In the genomic region with DNA sequence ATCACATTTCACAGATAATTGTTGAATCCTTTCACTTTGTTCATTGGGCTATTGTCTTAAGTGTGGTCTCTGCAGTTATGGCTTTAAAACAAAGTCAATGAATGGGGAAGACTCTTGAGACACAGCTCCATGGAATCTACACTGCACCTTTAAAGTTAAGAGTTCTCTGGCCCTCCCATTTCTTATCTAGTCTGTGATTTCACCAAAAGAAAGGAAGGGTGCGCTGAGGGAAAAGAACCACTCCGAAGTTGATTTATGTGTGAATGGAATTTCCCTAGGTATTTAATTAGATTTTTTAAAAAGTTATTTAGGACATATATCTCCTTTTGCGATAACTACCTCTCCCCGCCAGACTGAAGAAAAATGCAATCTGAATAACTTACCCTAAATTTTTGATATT, we compare ENCODE assay signal across 13 cellular contexts. TPM values are rescaled to one million over a fixed set of nuclear protein-coding genes. Genes with fewer than 3 reads are reported as not detected.
DNase-seq lines count a peak whose midpoint lies in the region; ATAC-seq, FAIRE-seq and TF ChIP-seq lines count a peak whose summit lies in the region.
"Had no signal": no experiment of that assay in that cellular context is flagged by ENCODE, and none has a peak within 500 bp of the region (broad histone marks: within the 10 kb centered on the region; RNA-seq: fewer than 3 reads in every experiment).

No MANE protein-coding gene starts in this region.

- no peak overlapping the region for H2AFZ ChIP-seq in smooth muscle cell (ENCODE audit: low read depth)

- peaks cover 84% of the 10 kb centered on the region for H3K79me2 ChIP-seq in smooth muscle cell (ENCODE audit: low read depth)

- peak overlapping the region; percentile 89 for H3K4me2 ChIP-seq in smooth muscle cell

- intact Hi-C loops in Panc1 (cut with micrococcal nuclease; ENCODE audit: unreplicated experiment), result no loop called here

- peak overlapping the region; percentile 89 for H3K9ac ChIP-seq in smooth muscle cell (ENCODE audit: low read depth)

- CTCF ChIA-PET in Panc1 (lab: Charles Lee), result no interaction called here

- H4K20me1 ChIP-seq in smooth muscle cell (ENCODE audit: low read depth), result peaks cover 66% of the 10 kb centered on the region

- no peaks in the 10 kb centered on the region for H3F3A ChIP-seq in smooth muscle cell (ENCODE audit: low read depth)

- no peak for ATAC-seq in activated T-cell treated with anti-CD3 and anti-CD28 coated beads, Interleukin-2, amount 50 U/mL, for 72 hours (replicated peaks in 1 of 2)
- ATAC-seq in Panc1, result no peak
- no peak for ATAC-seq in GM19328 (IDR thresholded peaks at IDR 0.05; ENCODE audit: unreplicated experiment)
- ATAC-seq: sciatic nerve had no signal

- H3K9me3 ChIP-seq in Panc1 (ENCODE audit: control insufficient read depth, insufficient read depth, low read depth, low read length) (no peaks in the 10 kb centered on the region), smooth muscle cell (replicated peaks; ENCODE audit: low read depth) (no peaks in the 10 kb centered on the region)
- H3K9me3 ChIP-seq: suprapubic skin had no signal

- DNase-seq in activated T-cell treated with anti-CD3 and anti-CD28 coated beads, Interleukin-2, amount 50 U/mL, for 72 hours, result no peak
- DNase-seq in activated T-cell treated with anti-CD3 and anti-CD28 coated beads for 4 hours (no peak), Panc1 (ENCODE audit: low read depth, low spot score) (no peak), fibroblast of villous mesenchyme (ENCODE audit: low read depth) (peak; percentile 43), smooth muscle cell (lab: John Stamatoyannopoulos, UW; ENCODE audit: unreplicated experiment) (no peak), D721Med (ENCODE audit: insufficient read length, low spot score) (no peak), DMS79 (lab: John Stamatoyannopoulos, UW) (no peak)
- DNase-seq: hippocampal formation, midbrain had no signal

- BruUV-seq in Panc1 (replicated peaks; lab: Mats Ljungman, UMichigan), result TSS peak; percentile 28

- H3K27me3 ChIP-seq in Panc1 (ENCODE audit: control insufficient read depth, insufficient read depth, low read length), result no peaks in the 10 kb centered on the region
- no peaks in the 10 kb centered on the region for H3K27me3 ChIP-seq in smooth muscle cell (ENCODE audit: low read depth)
- H3K27me3 ChIP-seq: suprapubic skin had no signal

- in situ Hi-C loops in Panc1 (cut with HindIII; ENCODE audit: low pct_unique_long_range_greater_than_20kb, low sequenced_read_pairs), result no loop called here

- no peak for TF ChIP-seq CTCF in Panc1 (IDR thresholded peaks at IDR 0.05)
- no peak for TF ChIP-seq CTCF in fibroblast of villous mesenchyme (IDR thresholded peaks at IDR 0.05; ENCODE audit: insufficient read depth, low read depth, low read length)
- TF ChIP-seq CTCF in smooth muscle cell (IDR thresholded peaks at IDR 0.05; ENCODE audit: borderline replicate concordance, insufficient read depth, poor library complexity, severe bottlenecking), result no peak
- TF ChIP-seq CTCF in D721Med (IDR thresholded peaks at IDR 0.05; ENCODE audit: insufficient read depth, missing control alignments), result no peak

- H3K4me3 Mint-ChIP-seq in activated T-cell treated with anti-CD3 and anti-CD28 coated beads, Interleukin-2, amount 50 U/mL, for 72 hours, result peak overlapping the region; percentile 15 to 54

- no peak overlapping the region; the same call in 1 of the 2 replicates for H3K27ac ChIP-seq in Panc1 (ENCODE audit: low read length)
- H3K27ac ChIP-seq in smooth muscle cell (ENCODE audit: low read depth), result peak overlapping the region; percentile 89
- H3K27ac ChIP-seq: suprapubic skin had no signal

- H3K4me1 Mint-ChIP-seq in activated T-cell treated with anti-CD3 and anti-CD28 coated beads, Interleukin-2, amount 50 U/mL, for 72 hours (ENCODE audit: low read depth), result peaks cover 8% of the 10 kb centered on the region

- no peak for FAIRE-seq in D721Med (lab: Jason Lieb, UNC)

- H3K4me1 ChIP-seq in Panc1 (ENCODE audit: control insufficient read depth, insufficient read depth, low read length) (peaks cover 12% of the 10 kb centered on the region), smooth muscle cell (ENCODE audit: low read depth) (peaks cover 38% of the 10 kb centered on the region)

- no peaks in the 10 kb centered on the region; the same call in 1 of the 2 replicates for H3K36me3 ChIP-seq in Panc1 (ENCODE audit: control insufficient read depth, insufficient read depth, low read length)
- H3K36me3 ChIP-seq in smooth muscle cell (ENCODE audit: low read depth), result no peaks in the 10 kb centered on the region
- H3K36me3 ChIP-seq: suprapubic skin had no signal

- WGBS in smooth muscle cell (ENCODE audit: low lambda C conversion rate), result 67% methylated on average over 4 of the region's 4 CpGs

- H3K4me3 ChIP-seq in Panc1 (ENCODE audit: low read depth in 2 of 2, low read length in 2 of 2) (peak overlapping the region in 1 of 2 experiments; percentile 82; a peak in 2 of 4 replicates), fibroblast of villous mesenchyme (ENCODE audit: low read depth, low read length) (peak overlapping the region; percentile 87), smooth muscle cell (peak overlapping the region; percentile 97)

- POLR2A ChIA-PET in Panc1 (lab: Charles Lee), result no interaction called here

- H3K36me3 Mint-ChIP-seq in activated T-cell treated with anti-CD3 and anti-CD28 coated beads, Interleukin-2, amount 50 U/mL, for 72 hours (ENCODE audit: insufficient read depth in 2 of 2), result no peaks in the 10 kb centered on the region

- no peak overlapping the region for H3K27ac Mint-ChIP-seq in activated T-cell treated with anti-CD3 and anti-CD28 coated beads, Interleukin-2, amount 50 U/mL, for 72 hours

- peaks cover 70% of the 10 kb centered on the region for H3K27me3 Mint-ChIP-seq in activated T-cell treated with anti-CD3 and anti-CD28 coated beads, Interleukin-2, amount 50 U/mL, for 72 hours (ENCODE audit: low read depth)

- H3K9me3 Mint-ChIP-seq in activated T-cell treated with anti-CD3 and anti-CD28 coated beads, Interleukin-2, amount 50 U/mL, for 72 hours, result no peaks in the 10 kb centered on the region

RNA-seq across cellular contexts. Expression of gene SEPTIN11, which starts 2.5 kb away (rescaled TPM):
- total RNA-seq in activated T-cell treated with anti-CD3 and anti-CD28 coated beads, Interleukin-2, amount 50 U/mL, for 72 hours, result 10 to 100 TPM; 10.5 to 13.2 TPM
- total RNA-seq in Panc1 (2021; ENCODE audit: unreplicated experiment) (103 TPM), fibroblast of villous mesenchyme (439 and 632 TPM in 2 replicates), smooth muscle cell (244 and 285 TPM in 2 replicates)
- polyA plus RNA-seq in Panc1 (2012; ENCODE audit: insufficient read length), result 38.8 TPM
- 144 and 157 TPM in 2 replicates for polyA plus RNA-seq in smooth muscle cell

RNA-seq across cellular contexts. Expression of gene SOWAHB, which starts 54.1 kb away (rescaled TPM):
- total RNA-seq in activated T-cell treated with anti-CD3 and anti-CD28 coated beads, Interleukin-2, amount 50 U/mL, for 72 hours, result not detected
- total RNA-seq in Panc1 (2021; ENCODE audit: unreplicated experiment) (4.0 TPM), fibroblast of villous mesenchyme (under 0.01 and 0.32 TPM in 2 replicates), smooth muscle cell (4.6 and 8.7 TPM in 2 replicates)
- polyA plus RNA-seq in Panc1 (2012; ENCODE audit: insufficient read length), result 1.9 TPM
- polyA plus RNA-seq in smooth muscle cell, result 0.81 and 6.8 TPM in 2 replicates
- total RNA-seq: HT1080, sciatic nerve had no signal
